Comparison of ENCODE assay signal across 8 cellular contexts in genomic region chr1:39671793-39672550, GRCh38. TPM values are rescaled to one million over a fixed set of nuclear protein-coding genes. Genes with fewer than 3 reads are reported as not detected.
DNase-seq lines count a peak whose midpoint lies in the region; ATAC-seq and TF ChIP-seq lines count a peak whose summit lies in the region.

NT5C1A (minus strand) TSS chr1:39672107; CDS start chr1:39672038, 69 bp downstream.

- peaks cover 35% of the 10 kb centered on the region for H3K27me3 Mint-ChIP-seq in activated T-cell treated with anti-CD3 and anti-CD28 coated beads, Interleukin-2, amount 50 U/mL, for 4 hours (ENCODE audit: low read depth)

- H3K27me3 ChIP-seq in neuron (ENCODE audit: insufficient read depth, low read length), result peaks cover 67% of the 10 kb centered on the region

- H3K4me3 Mint-ChIP-seq in activated T-cell treated with anti-CD3 and anti-CD28 coated beads, Interleukin-2, amount 50 U/mL, for 4 hours, result peak within 1 kb of the TSS; percentile 51

- H3K4me1 ChIP-seq in neuron (ENCODE audit: insufficient read depth, low read length), result peaks cover 12% of the 10 kb centered on the region

- peak; percentile 65 to 71 for ATAC-seq in activated T-cell treated with anti-CD3 and anti-CD28 coated beads, Interleukin-2, amount 50 U/mL, for 4 hours
- ATAC-seq in GM21390 (IDR thresholded peaks at IDR 0.05; ENCODE audit: unreplicated experiment), result no peak

- no peaks in the 10 kb centered on the region for H3K36me3 Mint-ChIP-seq in activated T-cell treated with anti-CD3 and anti-CD28 coated beads, Interleukin-2, amount 50 U/mL, for 4 hours (ENCODE audit: insufficient read depth)

- no peaks in the 10 kb centered on the region for H3K9me3 ChIP-seq in neuron (ENCODE audit: low read length)

- peaks cover 10% of the 10 kb centered on the region for H3K4me1 Mint-ChIP-seq in activated T-cell treated with anti-CD3 and anti-CD28 coated beads, Interleukin-2, amount 50 U/mL, for 4 hours (ENCODE audit: low read depth)

- H2AFZ ChIP-seq in neuron (ENCODE audit: low read depth, low read length), result peak within 1 kb of the TSS; percentile 68

- no peaks in the 10 kb centered on the region for H3K9me3 Mint-ChIP-seq in activated T-cell treated with anti-CD3 and anti-CD28 coated beads, Interleukin-2, amount 50 U/mL, for 4 hours

- POLR2A ChIA-PET in HEK293T (lab: Yijun Ruan, JAX), result interaction anchor here (0.9 to 5.3 kb wide), 5 partner anchors 9 to 113 kb away, joined by 3 to 34 read pairs (median 6); partner anchors contain the start of gene PPIE

- DNase-seq in AG08396 (ENCODE audit: low spot score) (peak; percentile 49), HEK293T (ENCODE audit: extremely low spot score) (peak; percentile 66), fibroblast of villous mesenchyme (ENCODE audit: low read depth) (no peak), HCEC 1CT (no peak), SIG-M5 treated with dmso at 0.1 percent for 504 hours (lab: John Stamatoyannopoulos, UW; ENCODE audit: unreplicated experiment) (no peak)
- no peak for DNase-seq in activated T-cell treated with anti-CD3 and anti-CD28 coated beads, Interleukin-2, amount 50 U/mL, for 4 hours

- peak within 1 kb of the TSS; percentile 48 for H3K4me3 ChIP-seq in fibroblast of villous mesenchyme (ENCODE audit: low read depth, low read length)
- peak within 1 kb of the TSS; percentile 32 for H3K4me3 ChIP-seq in neuron (ENCODE audit: low read length)

- no peaks in the 10 kb centered on the region for H3K36me3 ChIP-seq in neuron (ENCODE audit: insufficient read depth, low read length)

- CTCF ChIA-PET in HEK293T (lab: Yijun Ruan, JAX), result interaction anchor here (0.5 to 6.7 kb wide), 10 partner anchors 9 to 1716 kb away, joined by 3 to 79 read pairs (median 6); no protein-coding TSS in a partner anchor

- TF ChIP-seq CTCF in fibroblast of villous mesenchyme (IDR thresholded peaks at IDR 0.05; ENCODE audit: insufficient read depth, low read depth, low read length), result no peak

TF ChIP-seq in HEK293T, 16 proteins besides CTCF, POLR2A, EP300 and RAD21:
- TF ChIP-seq ARNT (IDR thresholded peaks at IDR 0.05), result no peak
- no peak for TF ChIP-seq NFRKB (IDR thresholded peaks at IDR 0.05)
- no peak for TF ChIP-seq PKNOX1 (IDR thresholded peaks at IDR 0.05)
- TF ChIP-seq L3MBTL2 (conservative IDR thresholded peaks at IDR 0.05), result no peak
- no peak for TF ChIP-seq BHLHE40 (IDR thresholded peaks at IDR 0.05; ENCODE audit: borderline replicate concordance)
- no peak for TF ChIP-seq FOXM1 (IDR thresholded peaks at IDR 0.05; ENCODE audit: borderline replicate concordance)
- TF ChIP-seq TARDBP (IDR thresholded peaks at IDR 0.05), result no peak
- TF ChIP-seq FOXK2 (IDR thresholded peaks at IDR 0.05), result no peak
- no peak for TF ChIP-seq LEF1 (IDR thresholded peaks at IDR 0.05; ENCODE audit: borderline replicate concordance)
- no peak for TF ChIP-seq ELF4 (IDR thresholded peaks at IDR 0.05)
- TF ChIP-seq SUZ12 (IDR thresholded peaks at IDR 0.05), result no peak
- TF ChIP-seq CTBP1 (IDR thresholded peaks at IDR 0.05; ENCODE audit: borderline replicate concordance), result no peak
- no peak for TF ChIP-seq ZNF384 (IDR thresholded peaks at IDR 0.05)
- no peak for TF ChIP-seq FOXA1 (IDR thresholded peaks at IDR 0.05)
- TF ChIP-seq HDGF (IDR thresholded peaks at IDR 0.05; ENCODE audit: borderline replicate concordance), result no peak
- no peak for TF ChIP-seq SP1 (IDR thresholded peaks at IDR 0.05)

RNA-seq across cellular contexts. Expression of gene NT5C1A, which starts in this region (rescaled TPM):
- not detected for total RNA-seq in activated T-cell treated with anti-CD3 and anti-CD28 coated beads, Interleukin-2, amount 50 U/mL, for 4 hours
- total RNA-seq in fibroblast of villous mesenchyme, result not detected in 2 replicates

Comparison
In these comparisons a context has a peak if more than half of its experiments do, and no peak if none do; other contexts are left out.
1. Peak in ATAC-seq in activated T-cell treated with anti-CD3 and anti-CD28 coated beads, Interleukin-2, amount 50 U/mL, for 4 hours; RNA of the gene not detected or under 1 TPM.
2. DNase-seq: peak in AG08396 (single experiment) and HEK293T (single experiment); none in activated T-cell treated with anti-CD3 and anti-CD28 coated beads, Interleukin-2, amount 50 U/mL, for 4 hours (single experiment), fibroblast of villous mesenchyme (single experiment), HCEC 1CT (single experiment) and SIG-M5 treated with dmso at 0.1 percent for 504 hours (single experiment).